Comparison of ENCODE assay signal across 1 cellular context in genomic region chr15:34987623-34987981, GRCh38.
TF ChIP-seq lines count a peak whose summit lies in the region.

No MANE protein-coding gene starts in this region.

TF ChIP-seq in HepG2, 621 proteins besides CTCF, POLR2A, EP300 and RAD21 (continued from another document and continues in another):
- TF ChIP-seq ZMYM2 (CRISPR knock-in tag; IDR thresholded peaks at IDR 0.05) (0 out of 2 replicates have a peak, but pooled peaks have one; percentile 18), ELF3 (CRISPR knock-in tag; IDR thresholded peaks at IDR 0.05) (no peak), ATF6 (CRISPR knock-in tag; conservative IDR thresholded peaks at IDR 0.05) (no peak), TBX2 (CRISPR knock-in tag; IDR thresholded peaks at IDR 0.05; ENCODE audit: borderline replicate concordance) (no peak), HNF4A (CRISPR knock-in tag; IDR thresholded peaks at IDR 0.05) (peak; percentile 74), RBM39 (IDR thresholded peaks at IDR 0.05; ENCODE audit: low read depth, low read length, poor library complexity, severe bottlenecking) (no peak), CENPT (CRISPR knock-in tag; IDR thresholded peaks at IDR 0.05; ENCODE audit: low read depth) (0 out of 2 replicates have a peak, but pooled peaks have one; percentile 8), AKAP8 (CRISPR knock-in tag; IDR thresholded peaks at IDR 0.05) (peak; percentile 1; the same call in 1 of the 2 replicates), ZNF10 (CRISPR knock-in tag; IDR thresholded peaks at IDR 0.05; ENCODE audit: borderline replicate concordance, low read depth) (no peak), ZBTB7A (CRISPR knock-in tag; IDR thresholded peaks at IDR 0.05) (no peak), NR2C2 (CRISPR knock-in tag; IDR thresholded peaks at IDR 0.05; ENCODE audit: borderline replicate concordance) (0 out of 2 replicates have a peak, but pooled peaks have one; percentile 74), FOXK1 (CRISPR knock-in tag; IDR thresholded peaks at IDR 0.05; ENCODE audit: borderline replicate concordance, low read depth) (no peak), REST (IDR thresholded peaks at IDR 0.05; ENCODE audit: borderline replicate concordance in 1 of 2, low read depth in 1 of 2, low read length in 2 of 2) (0 out of 4 replicates have a peak, but pooled peaks of 1 of the 2 experiments have one; percentile 16), RARA (CRISPR knock-in tag; IDR thresholded peaks at IDR 0.05) (peak; percentile 57; the same call in 1 of the 2 replicates), ZNF414 (CRISPR knock-in tag; IDR thresholded peaks at IDR 0.05) (no peak), ISL2 (CRISPR knock-in tag; IDR thresholded peaks at IDR 0.05) (no peak), SMARCC2 (IDR thresholded peaks at IDR 0.05) (no peak), ZNF274 (CRISPR knock-in tag; IDR thresholded peaks at IDR 0.05) (no peak), ZNF570 (CRISPR knock-in tag; IDR thresholded peaks at IDR 0.05; ENCODE audit: borderline replicate concordance) (no peak), ZNF766 (CRISPR knock-in tag; IDR thresholded peaks at IDR 0.05; ENCODE audit: borderline replicate concordance) (no peak)
- TF ChIP-seq, protein P1, sequence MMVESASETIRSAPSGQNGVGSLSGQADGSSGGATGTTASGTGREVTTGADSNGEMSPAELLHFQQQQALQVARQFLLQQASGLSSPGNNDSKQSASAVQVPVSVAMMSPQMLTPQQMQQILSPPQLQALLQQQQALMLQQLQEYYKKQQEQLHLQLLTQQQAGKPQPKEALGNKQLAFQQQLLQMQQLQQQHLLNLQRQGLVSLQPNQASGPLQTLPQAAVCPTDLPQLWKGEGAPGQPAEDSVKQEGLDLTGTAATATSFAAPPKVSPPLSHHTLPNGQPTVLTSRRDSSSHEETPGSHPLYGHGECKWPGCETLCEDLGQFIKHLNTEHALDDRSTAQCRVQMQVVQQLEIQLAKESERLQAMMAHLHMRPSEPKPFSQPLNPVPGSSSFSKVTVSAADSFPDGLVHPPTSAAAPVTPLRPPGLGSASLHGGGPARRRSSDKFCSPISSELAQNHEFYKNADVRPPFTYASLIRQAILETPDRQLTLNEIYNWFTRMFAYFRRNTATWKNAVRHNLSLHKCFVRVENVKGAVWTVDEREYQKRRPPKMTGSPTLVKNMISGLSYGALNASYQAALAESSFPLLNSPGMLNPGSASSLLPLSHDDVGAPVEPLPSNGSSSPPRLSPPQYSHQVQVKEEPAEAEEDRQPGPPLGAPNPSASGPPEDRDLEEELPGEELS (CRISPR knock-in tag; IDR thresholded peaks at IDR 0.05) = peak; percentile 6; the same call in 1 of the 2 replicates
- TF ChIP-seq, protein P2, sequence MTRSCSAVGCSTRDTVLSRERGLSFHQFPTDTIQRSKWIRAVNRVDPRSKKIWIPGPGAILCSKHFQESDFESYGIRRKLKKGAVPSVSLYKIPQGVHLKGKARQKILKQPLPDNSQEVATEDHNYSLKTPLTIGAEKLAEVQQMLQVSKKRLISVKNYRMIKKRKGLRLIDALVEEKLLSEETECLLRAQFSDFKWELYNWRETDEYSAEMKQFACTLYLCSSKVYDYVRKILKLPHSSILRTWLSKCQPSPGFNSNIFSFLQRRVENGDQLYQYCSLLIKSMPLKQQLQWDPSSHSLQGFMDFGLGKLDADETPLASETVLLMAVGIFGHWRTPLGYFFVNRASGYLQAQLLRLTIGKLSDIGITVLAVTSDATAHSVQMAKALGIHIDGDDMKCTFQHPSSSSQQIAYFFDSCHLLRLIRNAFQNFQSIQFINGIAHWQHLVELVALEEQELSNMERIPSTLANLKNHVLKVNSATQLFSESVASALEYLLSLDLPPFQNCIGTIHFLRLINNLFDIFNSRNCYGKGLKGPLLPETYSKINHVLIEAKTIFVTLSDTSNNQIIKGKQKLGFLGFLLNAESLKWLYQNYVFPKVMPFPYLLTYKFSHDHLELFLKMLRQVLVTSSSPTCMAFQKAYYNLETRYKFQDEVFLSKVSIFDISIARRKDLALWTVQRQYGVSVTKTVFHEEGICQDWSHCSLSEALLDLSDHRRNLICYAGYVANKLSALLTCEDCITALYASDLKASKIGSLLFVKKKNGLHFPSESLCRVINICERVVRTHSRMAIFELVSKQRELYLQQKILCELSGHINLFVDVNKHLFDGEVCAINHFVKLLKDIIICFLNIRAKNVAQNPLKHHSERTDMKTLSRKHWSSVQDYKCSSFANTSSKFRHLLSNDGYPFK (CRISPR knock-in tag; IDR thresholded peaks at IDR 0.05; ENCODE audit: borderline replicate concordance) = no peak
- TF ChIP-seq, protein P3, sequence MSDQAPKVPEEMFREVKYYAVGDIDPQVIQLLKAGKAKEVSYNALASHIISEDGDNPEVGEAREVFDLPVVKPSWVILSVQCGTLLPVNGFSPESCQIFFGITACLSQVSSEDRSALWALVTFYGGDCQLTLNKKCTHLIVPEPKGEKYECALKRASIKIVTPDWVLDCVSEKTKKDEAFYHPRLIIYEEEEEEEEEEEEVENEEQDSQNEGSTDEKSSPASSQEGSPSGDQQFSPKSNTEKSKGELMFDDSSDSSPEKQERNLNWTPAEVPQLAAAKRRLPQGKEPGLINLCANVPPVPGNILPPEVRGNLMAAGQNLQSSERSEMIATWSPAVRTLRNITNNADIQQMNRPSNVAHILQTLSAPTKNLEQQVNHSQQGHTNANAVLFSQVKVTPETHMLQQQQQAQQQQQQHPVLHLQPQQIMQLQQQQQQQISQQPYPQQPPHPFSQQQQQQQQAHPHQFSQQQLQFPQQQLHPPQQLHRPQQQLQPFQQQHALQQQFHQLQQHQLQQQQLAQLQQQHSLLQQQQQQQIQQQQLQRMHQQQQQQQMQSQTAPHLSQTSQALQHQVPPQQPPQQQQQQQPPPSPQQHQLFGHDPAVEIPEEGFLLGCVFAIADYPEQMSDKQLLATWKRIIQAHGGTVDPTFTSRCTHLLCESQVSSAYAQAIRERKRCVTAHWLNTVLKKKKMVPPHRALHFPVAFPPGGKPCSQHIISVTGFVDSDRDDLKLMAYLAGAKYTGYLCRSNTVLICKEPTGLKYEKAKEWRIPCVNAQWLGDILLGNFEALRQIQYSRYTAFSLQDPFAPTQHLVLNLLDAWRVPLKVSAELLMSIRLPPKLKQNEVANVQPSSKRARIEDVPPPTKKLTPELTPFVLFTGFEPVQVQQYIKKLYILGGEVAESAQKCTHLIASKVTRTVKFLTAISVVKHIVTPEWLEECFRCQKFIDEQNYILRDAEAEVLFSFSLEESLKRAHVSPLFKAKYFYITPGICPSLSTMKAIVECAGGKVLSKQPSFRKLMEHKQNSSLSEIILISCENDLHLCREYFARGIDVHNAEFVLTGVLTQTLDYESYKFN (CRISPR knock-in tag; conservative IDR thresholded peaks at IDR 0.05) = 0 out of 2 replicates have a peak, but pooled peaks have one; percentile 7
- TF ChIP-seq, protein P4, sequence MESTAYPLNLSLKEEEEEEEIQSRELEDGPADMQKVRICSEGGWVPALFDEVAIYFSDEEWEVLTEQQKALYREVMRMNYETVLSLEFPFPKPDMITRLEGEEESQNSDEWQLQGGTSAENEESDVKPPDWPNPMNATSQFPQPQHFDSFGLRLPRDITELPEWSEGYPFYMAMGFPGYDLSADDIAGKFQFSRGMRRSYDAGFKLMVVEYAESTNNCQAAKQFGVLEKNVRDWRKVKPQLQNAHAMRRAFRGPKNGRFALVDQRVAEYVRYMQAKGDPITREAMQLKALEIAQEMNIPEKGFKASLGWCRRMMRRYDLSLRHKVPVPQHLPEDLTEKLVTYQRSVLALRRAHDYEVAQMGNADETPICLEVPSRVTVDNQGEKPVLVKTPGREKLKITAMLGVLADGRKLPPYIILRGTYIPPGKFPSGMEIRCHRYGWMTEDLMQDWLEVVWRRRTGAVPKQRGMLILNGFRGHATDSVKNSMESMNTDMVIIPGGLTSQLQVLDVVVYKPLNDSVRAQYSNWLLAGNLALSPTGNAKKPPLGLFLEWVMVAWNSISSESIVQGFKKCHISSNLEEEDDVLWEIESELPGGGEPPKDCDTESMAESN (CRISPR knock-in tag; conservative IDR thresholded peaks at IDR 0.05) = no peak
- TF ChIP-seq, protein P5, sequence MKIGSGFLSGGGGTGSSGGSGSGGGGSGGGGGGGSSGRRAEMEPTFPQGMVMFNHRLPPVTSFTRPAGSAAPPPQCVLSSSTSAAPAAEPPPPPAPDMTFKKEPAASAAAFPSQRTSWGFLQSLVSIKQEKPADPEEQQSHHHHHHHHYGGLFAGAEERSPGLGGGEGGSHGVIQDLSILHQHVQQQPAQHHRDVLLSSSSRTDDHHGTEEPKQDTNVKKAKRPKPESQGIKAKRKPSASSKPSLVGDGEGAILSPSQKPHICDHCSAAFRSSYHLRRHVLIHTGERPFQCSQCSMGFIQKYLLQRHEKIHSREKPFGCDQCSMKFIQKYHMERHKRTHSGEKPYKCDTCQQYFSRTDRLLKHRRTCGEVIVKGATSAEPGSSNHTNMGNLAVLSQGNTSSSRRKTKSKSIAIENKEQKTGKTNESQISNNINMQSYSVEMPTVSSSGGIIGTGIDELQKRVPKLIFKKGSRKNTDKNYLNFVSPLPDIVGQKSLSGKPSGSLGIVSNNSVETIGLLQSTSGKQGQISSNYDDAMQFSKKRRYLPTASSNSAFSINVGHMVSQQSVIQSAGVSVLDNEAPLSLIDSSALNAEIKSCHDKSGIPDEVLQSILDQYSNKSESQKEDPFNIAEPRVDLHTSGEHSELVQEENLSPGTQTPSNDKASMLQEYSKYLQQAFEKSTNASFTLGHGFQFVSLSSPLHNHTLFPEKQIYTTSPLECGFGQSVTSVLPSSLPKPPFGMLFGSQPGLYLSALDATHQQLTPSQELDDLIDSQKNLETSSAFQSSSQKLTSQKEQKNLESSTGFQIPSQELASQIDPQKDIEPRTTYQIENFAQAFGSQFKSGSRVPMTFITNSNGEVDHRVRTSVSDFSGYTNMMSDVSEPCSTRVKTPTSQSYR (CRISPR knock-in tag; IDR thresholded peaks at IDR 0.05; ENCODE audit: borderline replicate concordance) = 0 out of 2 replicates have a peak, but pooled peaks have one; percentile 11
- TF ChIP-seq, protein P6, sequence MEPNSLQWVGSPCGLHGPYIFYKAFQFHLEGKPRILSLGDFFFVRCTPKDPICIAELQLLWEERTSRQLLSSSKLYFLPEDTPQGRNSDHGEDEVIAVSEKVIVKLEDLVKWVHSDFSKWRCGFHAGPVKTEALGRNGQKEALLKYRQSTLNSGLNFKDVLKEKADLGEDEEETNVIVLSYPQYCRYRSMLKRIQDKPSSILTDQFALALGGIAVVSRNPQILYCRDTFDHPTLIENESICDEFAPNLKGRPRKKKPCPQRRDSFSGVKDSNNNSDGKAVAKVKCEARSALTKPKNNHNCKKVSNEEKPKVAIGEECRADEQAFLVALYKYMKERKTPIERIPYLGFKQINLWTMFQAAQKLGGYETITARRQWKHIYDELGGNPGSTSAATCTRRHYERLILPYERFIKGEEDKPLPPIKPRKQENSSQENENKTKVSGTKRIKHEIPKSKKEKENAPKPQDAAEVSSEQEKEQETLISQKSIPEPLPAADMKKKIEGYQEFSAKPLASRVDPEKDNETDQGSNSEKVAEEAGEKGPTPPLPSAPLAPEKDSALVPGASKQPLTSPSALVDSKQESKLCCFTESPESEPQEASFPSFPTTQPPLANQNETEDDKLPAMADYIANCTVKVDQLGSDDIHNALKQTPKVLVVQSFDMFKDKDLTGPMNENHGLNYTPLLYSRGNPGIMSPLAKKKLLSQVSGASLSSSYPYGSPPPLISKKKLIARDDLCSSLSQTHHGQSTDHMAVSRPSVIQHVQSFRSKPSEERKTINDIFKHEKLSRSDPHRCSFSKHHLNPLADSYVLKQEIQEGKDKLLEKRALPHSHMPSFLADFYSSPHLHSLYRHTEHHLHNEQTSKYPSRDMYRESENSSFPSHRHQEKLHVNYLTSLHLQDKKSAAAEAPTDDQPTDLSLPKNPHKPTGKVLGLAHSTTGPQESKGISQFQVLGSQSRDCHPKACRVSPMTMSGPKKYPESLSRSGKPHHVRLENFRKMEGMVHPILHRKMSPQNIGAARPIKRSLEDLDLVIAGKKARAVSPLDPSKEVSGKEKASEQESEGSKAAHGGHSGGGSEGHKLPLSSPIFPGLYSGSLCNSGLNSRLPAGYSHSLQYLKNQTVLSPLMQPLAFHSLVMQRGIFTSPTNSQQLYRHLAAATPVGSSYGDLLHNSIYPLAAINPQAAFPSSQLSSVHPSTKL (CRISPR knock-in tag; IDR thresholded peaks at IDR 0.05) = 0 out of 2 replicates have a peak, but pooled peaks have one; percentile 3
